In genomic region chr6:65760285-65760684, GRCh38 we compare ENCODE assay signal across 1 cellular context.
TF ChIP-seq lines count a peak whose summit lies in the region.

No MANE protein-coding gene starts in this region.

TF ChIP-seq in H1, 55 proteins besides CTCF, POLR2A, EP300 and RAD21:
- TF ChIP-seq EGR1 (IDR thresholded peaks at IDR 0.05; ENCODE audit: borderline replicate concordance, low read depth, low read length): peak; percentile 64; the same call in 1 of the 2 replicates
- TF ChIP-seq JUND (IDR thresholded peaks at IDR 0.05; ENCODE audit: low read length): peak; percentile 12; the same call in 1 of the 2 replicates
- no peak for TF ChIP-seq BRCA1 (IDR thresholded peaks at IDR 0.05; ENCODE audit: low read depth, low read length)
TF ChIP-seq in H1: peak in this region for 2.
